In genomic region chr1:161200421-161200991, GRCh38 we compare ENCODE assay signal across 1 cellular context.
TF ChIP-seq lines count a peak whose summit lies in the region.

No MANE protein-coding gene starts in this region.

TF ChIP-seq in H1, 55 proteins besides CTCF, POLR2A, EP300 and RAD21:
- no peak; the same call in 1 of the 2 replicates for TF ChIP-seq SUZ12 (IDR thresholded peaks at IDR 0.05; ENCODE audit: low read length)
- no peak for TF ChIP-seq CHD2 (IDR thresholded peaks at IDR 0.05; ENCODE audit: low read length)
- peak; percentile 17; the same call in 1 of the 2 replicates for TF ChIP-seq TAF1 (IDR thresholded peaks at IDR 0.05; ENCODE audit: low read depth, low read length)
- no peak for TF ChIP-seq CBX5 (IDR thresholded peaks at IDR 0.05; ENCODE audit: low read depth, low read length)
- 0 out of 2 replicates have a peak, but pooled peaks have one; percentile 13 for TF ChIP-seq TBP (IDR thresholded peaks at IDR 0.05; ENCODE audit: low read depth, low read length)
- TF ChIP-seq EZH2 (IDR thresholded peaks at IDR 0.05; ENCODE audit: low read depth, low read length, severe bottlenecking): no peak
- TF ChIP-seq POLR2AphosphoS5 (IDR thresholded peaks at IDR 0.05; ENCODE audit: low read depth, low read length): no peak
- TF ChIP-seq SP1 (IDR thresholded peaks at IDR 0.05; ENCODE audit: low read depth, low read length): peak; percentile 49; the same call in 1 of the 2 replicates
- TF ChIP-seq CTBP2 (IDR thresholded peaks at IDR 0.05; ENCODE audit: borderline replicate concordance, insufficient read depth, insufficient read length, low read length): no peak
- no peak for TF ChIP-seq SP4 (IDR thresholded peaks at IDR 0.05; ENCODE audit: low read length)
- TF ChIP-seq JUND (IDR thresholded peaks at IDR 0.05; ENCODE audit: low read length): peak; percentile 52; the same call in 1 of the 2 replicates
- no peak for TF ChIP-seq GTF2F1 (IDR thresholded peaks at IDR 0.05; ENCODE audit: borderline replicate concordance, low read depth, low read length)
- TF ChIP-seq SAP30 (IDR thresholded peaks at IDR 0.05; ENCODE audit: insufficient read depth, insufficient replicate concordance, low read length): no peak
